ENCODE assay signal across 9 cellular contexts in the genomic region with DNA sequence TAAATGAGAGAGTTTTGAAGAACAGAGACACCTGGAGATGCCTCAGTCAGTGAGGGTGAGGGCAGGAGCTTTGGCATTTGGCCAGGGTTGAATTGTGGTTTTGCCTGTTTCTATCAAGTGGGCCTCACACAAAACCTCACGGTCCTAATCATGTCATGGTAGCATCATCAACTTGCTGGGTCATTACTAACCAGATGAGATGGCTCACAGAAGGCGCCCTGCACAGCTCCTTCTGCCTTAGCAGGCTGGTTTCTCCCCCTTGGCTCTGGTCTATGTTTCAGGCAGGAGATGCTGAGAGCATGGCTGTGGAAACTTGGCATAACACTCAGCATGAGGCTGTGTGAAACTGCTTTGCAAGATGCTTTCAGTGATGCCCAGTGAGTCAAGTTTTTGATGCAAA.
DNase-seq lines count a peak whose midpoint lies in the region; TF ChIP-seq lines count a peak whose summit lies in the region.
"Had no signal": no experiment of that assay in that cellular context is flagged by ENCODE, and none has a peak within 500 bp of the region (broad histone marks: within the 10 kb centered on the region; RNA-seq: fewer than 3 reads in every experiment).

No MANE protein-coding gene starts in this region.

- H3K9me3 ChIP-seq in HEK293 (ENCODE audit: control insufficient read depth, insufficient read depth, low read depth, low read length) (no peaks in the 10 kb centered on the region), adipocyte (ENCODE audit: control insufficient read depth, low read length) (no peaks in the 10 kb centered on the region), endodermal cell (ENCODE audit: control insufficient read depth, low read length) (no peaks in the 10 kb centered on the region)

- no peaks in the 10 kb centered on the region for H3K9me3 Mint-ChIP-seq in endodermal cell

- H3K27me3 ChIP-seq in adipocyte (replicated peaks; ENCODE audit: control insufficient read depth, insufficient read depth, low read length) (no peaks in the 10 kb centered on the region), endodermal cell (ENCODE audit: control insufficient read depth, insufficient read depth, low read length, poor library complexity, severe bottlenecking) (no peaks in the 10 kb centered on the region)

- CTCF ChIA-PET in HEK293 (lab: Yijun Ruan, JAX), result interaction anchor here (2.1 kb wide), 1 partner anchor 62 kb away, joined by 5 read pairs; no protein-coding TSS in a partner anchor

- peak; percentile 6 for DNase-seq in NCI-H2107 treated with DMSO at 0.1 percent for 48 hours (lab: John Stamatoyannopoulos, UW; ENCODE audit: unreplicated experiment)
- no peak for DNase-seq in NCI-H2107 (lab: John Stamatoyannopoulos, UW)
- peak; percentile 55 for DNase-seq in NCI-H187 treated with DMSO at 0.1 percent for 48 hours (lab: John Stamatoyannopoulos, UW)
- peak; percentile 34 for DNase-seq in adipocyte (ENCODE audit: low read depth)
- DNase-seq in stimulated activated CD4-positive, alpha-beta T cell treated with anti-CD3 and anti-CD28 coated beads, Interleukin-4, amount 100 ng/mL, for 24 hours, result peak; percentile 54
- no peak for DNase-seq in endodermal cell
- no peak for DNase-seq in MV-4-11 (lab: John Stamatoyannopoulos, UW)

- no peak for TF ChIP-seq CTCF in HEK293 (tag by site-specific recombination; IDR thresholded peaks at IDR 0.05)
- TF ChIP-seq CTCF in endodermal cell (conservative IDR thresholded peaks at IDR 0.05), result no peak

- no peak overlapping the region for H3K27ac Mint-ChIP-seq in endodermal cell

- H3K9ac ChIP-seq in adipocyte (ENCODE audit: low read length), result no peak overlapping the region
- H3K9ac ChIP-seq in endodermal cell (ENCODE audit: extremely low read depth, low read length, poor library complexity, severe bottlenecking), result no peak overlapping the region

- no peaks in the 10 kb centered on the region for H3K36me3 Mint-ChIP-seq in endodermal cell (ENCODE audit: low read depth)

- POLR2A ChIA-PET in HEK293 (lab: Yijun Ruan, JAX), result no interaction called here

- no peak overlapping the region for H3K4me3 Mint-ChIP-seq in endodermal cell

- 90% methylated on average over 2 of the region's 2 CpGs; no CpG with 5 or more reads in 1 of the 2 experiments for WGBS in endodermal cell (ENCODE audit: insufficient coverage in 1 of 2, insufficient read length in 1 of 2), 2 experiments

- H3K4me1 ChIP-seq in HEK293 (ENCODE audit: control insufficient read depth, insufficient read depth, low read length) (peaks cover 5% of the 10 kb centered on the region; the same call in 1 of the 2 replicates), adipocyte (ENCODE audit: control insufficient read depth, insufficient read depth, low read length) (peaks cover 11% of the 10 kb centered on the region), endodermal cell (ENCODE audit: control insufficient read depth, insufficient read depth, low read length) (no peaks in the 10 kb centered on the region)

- H3K27ac ChIP-seq in HEK293 (ENCODE audit: extremely low read depth, low read depth, low read length) (no peak overlapping the region), endodermal cell (ENCODE audit: low read depth, low read length) (no peak overlapping the region)
- H3K27ac ChIP-seq: SK-N-MC had no signal

- H3K4me3 ChIP-seq in HEK293 (ENCODE audit: low read depth, low read length), result no peak overlapping the region
- no peak overlapping the region for H3K4me3 ChIP-seq in adipocyte (ENCODE audit: low read length)
- H3K4me3 ChIP-seq in endodermal cell (ENCODE audit: low read length), result no peak overlapping the region
- H3K4me3 ChIP-seq: SK-N-MC had no signal

- no peaks in the 10 kb centered on the region for H3K27me3 Mint-ChIP-seq in endodermal cell (ENCODE audit: insufficient read depth)

- H3K36me3 ChIP-seq in HEK293 (ENCODE audit: control insufficient read depth in 2 of 2, insufficient read depth in 1 of 2, low read length in 2 of 2), result peaks cover 5 to 7% of the 10 kb centered on the region in 2 experiments; a peak in 2 of 3 replicates
- H3K36me3 ChIP-seq in adipocyte (ENCODE audit: control insufficient read depth, insufficient read depth, low read length, severe bottlenecking), result no peaks in the 10 kb centered on the region
- no peaks in the 10 kb centered on the region for H3K36me3 ChIP-seq in endodermal cell (ENCODE audit: control insufficient read depth, insufficient read depth, low read length)

- H3K4me1 Mint-ChIP-seq in endodermal cell, result peaks cover 9% of the 10 kb centered on the region

TF ChIP-seq in HEK293, 187 proteins besides CTCF, POLR2A, EP300 and RAD21:
- TF ChIP-seq ZNF600 (tag by site-specific recombination; IDR thresholded peaks at IDR 0.05) (0 out of 2 replicates have a peak, but pooled peaks have one; percentile 12), HOXA7 (CRISPR knock-in tag; IDR thresholded peaks at IDR 0.05; ENCODE audit: borderline replicate concordance) (no peak), OSR2 (tag by site-specific recombination; IDR thresholded peaks at IDR 0.05) (peak; percentile 44), ZNF549 (tag by site-specific recombination; IDR thresholded peaks at IDR 0.05) (peak; percentile 41; the same call in 1 of the 2 replicates), KLF7 (tag by site-specific recombination; IDR thresholded peaks at IDR 0.05; ENCODE audit: borderline replicate concordance) (no peak), ZNF660 (tag by site-specific recombination; IDR thresholded peaks at IDR 0.05) (0 out of 2 replicates have a peak, but pooled peaks have one; percentile 12)

Comparison
In these comparisons a context has a peak if more than half of its experiments do, and no peak if none do; other contexts are left out.
1. DNase-seq: peak in NCI-H2107 treated with DMSO at 0.1 percent for 48 hours (single experiment), NCI-H187 treated with DMSO at 0.1 percent for 48 hours (single experiment), adipocyte (single experiment) and stimulated activated CD4-positive, alpha-beta T cell treated with anti-CD3 and anti-CD28 coated beads, Interleukin-4, amount 100 ng/mL, for 24 hours (single experiment); none in NCI-H2107 (single experiment), endodermal cell (single experiment) and MV-4-11 (single experiment).